ENCODE assay signal across 8 cellular contexts in genomic region chr6:138403801-138404665, GRCh38. TPM values are rescaled to one million over a fixed set of nuclear protein-coding genes. Genes with fewer than 3 reads are reported as not detected.
DNase-seq lines count a peak whose midpoint lies in the region; ATAC-seq and TF ChIP-seq lines count a peak whose summit lies in the region.

A gene with protein sequence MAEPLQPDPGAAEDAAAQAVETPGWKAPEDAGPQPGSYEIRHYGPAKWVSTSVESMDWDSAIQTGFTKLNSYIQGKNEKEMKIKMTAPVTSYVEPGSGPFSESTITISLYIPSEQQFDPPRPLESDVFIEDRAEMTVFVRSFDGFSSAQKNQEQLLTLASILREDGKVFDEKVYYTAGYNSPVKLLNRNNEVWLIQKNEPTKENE (plus strand): TSS chr6:138404223. CDS start chr6:138404496, 273 bp downstream.

- H3K9me2 ChIP-seq in SK-N-SH: no peaks in the 10 kb centered on the region

- WGBS in SK-N-SH (ENCODE audit: low lambda C conversion rate): 6% methylated on average over 12 of the region's 92 CpGs
- WGBS in testis, 2 donors: 1 to 4% methylated on average over 9 to 63 of the region's 92 CpGs

- no peak for TF ChIP-seq POLR2A in testis (IDR thresholded peaks at IDR 0.05)

- H3K36me3 ChIP-seq in GM06990 (ENCODE audit: control insufficient read depth, insufficient read depth, low read length) (peaks cover 8% of the 10 kb centered on the region), SK-N-SH (replicated peaks in 1 of 2; ENCODE audit: control insufficient read depth in 1 of 2, insufficient read depth in 2 of 2, low read length in 1 of 2) (peaks cover 2 to 8% of the 10 kb centered on the region in 2 experiments), testis (ENCODE audit: low read depth, missing control alignments) (no peaks in the 10 kb centered on the region)

- POLR2A ChIA-PET in SK-N-SH (lab: Yijun Ruan, JAX): interaction anchor here (1.3 kb wide), 1 partner anchor 369 kb away, joined by 4 read pairs; the partner anchor contains the start of gene CCDC28A

- no peaks in the 10 kb centered on the region for H4K20me1 ChIP-seq in SK-N-SH (ENCODE audit: insufficient read depth)

- intact Hi-C loops in testis (cut with DNase I; ENCODE audit: low total_unique reads): no loop called here

- H3K9me3 ChIP-seq in SK-N-SH: no peaks in the 10 kb centered on the region
- no peaks in the 10 kb centered on the region for H3K9me3 ChIP-seq in testis

- peak within 1 kb of the TSS; percentile 60; the same call in 1 of the 2 replicates for H3K9ac ChIP-seq in SK-N-SH

- H3K79me2 ChIP-seq in SK-N-SH (ENCODE audit: insufficient read depth): no peaks in the 10 kb centered on the region

- peak within 1 kb of the TSS in 1 of 2 experiments; percentile 30; a peak in 1 of 4 replicates for H3K27ac ChIP-seq in SK-N-SH (ENCODE audit: low read depth in 2 of 2, low read length in 1 of 2)
- H3K27ac ChIP-seq in testis: peak within 1 kb of the TSS; percentile 75 to 89

- peaks cover 5% of the 10 kb centered on the region for H3F3A ChIP-seq in SK-N-SH (replicated peaks; ENCODE audit: insufficient read depth)

- TF ChIP-seq CTCF in GM06990 (IDR thresholded peaks at IDR 0.05; ENCODE audit: insufficient read depth, low read length, poor library complexity, severe bottlenecking) (peak; percentile 52), SK-N-SH (IDR thresholded peaks at IDR 0.05) (peak; percentile 52), omental fat pad (IDR thresholded peaks at IDR 0.05) (no peak), testis (IDR thresholded peaks at IDR 0.05) (peak; percentile 47 to 74 (median 59))

- CTCF ChIA-PET in SK-N-SH (lab: Yijun Ruan, JAX): interaction anchor here (0.8 to 2.2 kb wide), 26 partner anchors 9 to 971 kb away, joined by 3 to 14 read pairs (median 4); no protein-coding TSS in a partner anchor

- H3K4me3 ChIP-seq in GM06990 (replicated peaks; ENCODE audit: low read depth, low read length): peak within 1 kb of the TSS; percentile 82
- peak within 1 kb of the TSS; percentile 74 for H3K4me3 ChIP-seq in SK-N-SH (ENCODE audit: low read depth in 2 of 2, low read length in 1 of 2)
- H3K4me3 ChIP-seq in testis: peak within 1 kb of the TSS; percentile 79 to 82

- ATAC-seq in HG02571 (IDR thresholded peaks at IDR 0.05; ENCODE audit: unreplicated experiment) (peak; percentile 91), omental fat pad (ENCODE audit: low FRiP score) (peak; percentile 90)

- peak within 1 kb of the TSS; percentile 96 for H2AFZ ChIP-seq in SK-N-SH (ENCODE audit: low read depth)

- peak; percentile 91 for DNase-seq in GM06990 (ENCODE audit: extremely low read depth, insufficient read length)
- peak; percentile 75 for DNase-seq in NCI-H1048 (lab: John Stamatoyannopoulos, UW)
- peak; percentile 96 for DNase-seq in SK-N-SH
- peak; percentile 93 for DNase-seq in activated naive CD4-positive, alpha-beta T cell treated with anti-CD3 and anti-CD28 coated beads, Interleukin-2, amount 50 U/mL, for 16 hours
- DNase-seq in glomerular endothelial cell (ENCODE audit: extremely low read depth, low read depth, low spot score): no peak
- peak; percentile 70 for DNase-seq in omental fat pad (ENCODE audit: low spot score)
- DNase-seq in testis: peak; percentile 95

- peak within 1 kb of the TSS; percentile 89 for H3K4me2 ChIP-seq in SK-N-SH

- TF ChIP-seq RAD21 in SK-N-SH (IDR thresholded peaks at IDR 0.05; ENCODE audit: low read length): peak; percentile 34

- no peak for TF ChIP-seq EP300 in SK-N-SH (IDR thresholded peaks at IDR 0.05; ENCODE audit: borderline replicate concordance in 1 of 2, low read depth in 1 of 2, low read length in 1 of 2)

- no peaks in the 10 kb centered on the region for H3K27me3 ChIP-seq in GM06990 (replicated peaks; ENCODE audit: control insufficient read depth, insufficient read depth, low read length)
- H3K27me3 ChIP-seq in SK-N-SH (ENCODE audit: insufficient read depth): no peaks in the 10 kb centered on the region
- H3K27me3 ChIP-seq in testis: no peaks in the 10 kb centered on the region

- H3K4me1 ChIP-seq in SK-N-SH (ENCODE audit: control insufficient read depth in 1 of 2, insufficient read depth in 2 of 2, low read depth in 1 of 2, low read length in 1 of 2) (peaks cover 0 to 8% of the 10 kb centered on the region in 2 experiments; a peak in 1 of 4 replicates), testis (no peaks in the 10 kb centered on the region)

TF ChIP-seq in SK-N-SH, 30 proteins besides CTCF, POLR2A, EP300 and RAD21:
- TF ChIP-seq CHD2 (IDR thresholded peaks at IDR 0.05; ENCODE audit: low read length, partially characterized antibody) (no peak), MXI1 (IDR thresholded peaks at IDR 0.05; ENCODE audit: low read depth, low read length) (peak; percentile 45; the same call in 1 of the 2 replicates), ELF1 (IDR thresholded peaks at IDR 0.05) (peak; percentile 27; the same call in 1 of the 2 replicates)

RNA-seq across cellular contexts. Expression of the gene that starts here (rescaled TPM):
- polyA plus RNA-seq in SK-N-SH (2012; rRNA removed) (4.8 and 7.6 TPM in 2 replicates), testis (ENCODE audit: insufficient read depth, low read depth, low replicate concordance) (11.4 TPM)
- polyA plus RNA-seq in SK-N-SH (2012; cell fraction: cytosol; rRNA removed): 5.1 and 5.7 TPM in 2 replicates
- polyA plus RNA-seq in SK-N-SH (2012; cell fraction: nucleus; rRNA removed): 3.9 and 6.0 TPM in 2 replicates
- total RNA-seq in glomerular endothelial cell (40.7 and 63.9 TPM in 2 replicates), omental fat pad (100 to 1,000 TPM; 118 to 282 (median 205) TPM), testis (10 to 100 TPM; 12.8 to 16.9 TPM)

Comparison
In these comparisons a context has a peak if more than half of its experiments do, and no peak if none do; other contexts are left out.
1. CTCF ChIP-seq: peak in GM06990 (single experiment), SK-N-SH (single experiment) and testis (3 of 3); none in omental fat pad (0 of 3).
2. Peak in every context shown above with its lines, with median percentiles within 50 percentile points of each other: H3K4me3 ChIP-seq.